1 cellular context compared by ENCODE assay signal in genomic region chr16:67935402-67936123, GRCh38.
A peak's percentile ranks its signal among the peaks of the same experiment; 100 is the strongest.
TF ChIP-seq lines count a peak whose summit lies in the region.

No MANE protein-coding gene starts in this region.

TF ChIP-seq in K562, 482 proteins besides CTCF, POLR2A, EP300 and RAD21 (continued from another document):
- TF ChIP-seq ZFP36 (IDR thresholded peaks at IDR 0.05; ENCODE audit: low read depth, low read length, partially characterized antibody) (no peak), SRSF9 (IDR thresholded peaks at IDR 0.05; ENCODE audit: borderline replicate concordance, low read depth, low read length) (no peak), CREB1 (IDR thresholded peaks at IDR 0.05) (peak; percentile 34), CREB1 (CRISPR knock-in tag; IDR thresholded peaks at IDR 0.05) (peak; percentile 47; the same call in 1 of the 2 replicates), ETS1 (conservative IDR thresholded peaks at IDR 0.05; ENCODE audit: control insufficient read depth, low read depth, low read length) (peak; percentile 75; the same call in 1 of the 2 replicates), ZBTB33 (CRISPR knock-in tag; IDR thresholded peaks at IDR 0.05) (0 out of 2 replicates have a peak, but pooled peaks have one; percentile 19), NR2C2 (CRISPR knock-in tag; IDR thresholded peaks at IDR 0.05) (peak; percentile 50; the same call in 1 of the 2 replicates), NR2C2 (tag; IDR thresholded peaks at IDR 0.05) (peak; percentile 93), TBP (optimal IDR thresholded peaks at IDR 0.05; ENCODE audit: low read depth, low read length) (peak; percentile 77), MXI1 (IDR thresholded peaks at IDR 0.05; ENCODE audit: low read depth, low read length) (peak; percentile 97), ZNF561 (CRISPR knock-in tag; conservative IDR thresholded peaks at IDR 0.05) (no peak), PHF20 (IDR thresholded peaks at IDR 0.05; ENCODE audit: partially characterized antibody) (peak; percentile 25), ZNF277 (CRISPR knock-in tag; IDR thresholded peaks at IDR 0.05; ENCODE audit: borderline replicate concordance) (no peak), ARID1B (IDR thresholded peaks at IDR 0.05) (no peak; the same call in 1 of the 2 replicates), BACH1 (tag; IDR thresholded peaks at IDR 0.05) (no peak), ZFP91 (CRISPR knock-in tag; IDR thresholded peaks at IDR 0.05) (0 out of 2 replicates have a peak, but pooled peaks have one; percentile 66), HDAC6 (IDR thresholded peaks at IDR 0.05; ENCODE audit: low read depth, low read length) (no peak), RNF219 (CRISPR knock-in tag; IDR thresholded peaks at IDR 0.05) (no peak), CBFA2T2 (conservative IDR thresholded peaks at IDR 0.05) (peak; percentile 64), HMG20A (CRISPR knock-in tag; conservative IDR thresholded peaks at IDR 0.05) (no peak), SP1 (CRISPR knock-in tag; IDR thresholded peaks at IDR 0.05) (peak; percentile 78), PKNOX1 (IDR thresholded peaks at IDR 0.05) (peak; percentile 98), PCBP1 (IDR thresholded peaks at IDR 0.05; ENCODE audit: low read depth, low read length, poor library complexity, severe bottlenecking) (no peak), SOX6 (IDR thresholded peaks at IDR 0.05) (no peak), GABPA (tag; conservative IDR thresholded peaks at IDR 0.05; ENCODE audit: low read depth) (peak; percentile 94), ZBTB9 (CRISPR knock-in tag; IDR thresholded peaks at IDR 0.05) (peak; percentile 14; the same call in 1 of the 2 replicates), ARID3B (CRISPR knock-in tag; IDR thresholded peaks at IDR 0.05; ENCODE audit: borderline replicate concordance) (0 out of 2 replicates have a peak, but pooled peaks have one; percentile 9), ZC3H4 (CRISPR knock-in tag; IDR thresholded peaks at IDR 0.05; ENCODE audit: borderline replicate concordance) (no peak), NKRF (IDR thresholded peaks at IDR 0.05; ENCODE audit: borderline replicate concordance) (peak; percentile 97), MEIS2 (IDR thresholded peaks at IDR 0.05; ENCODE audit: partially characterized antibody) (peak; percentile 80), ELF4 (CRISPR knock-in tag; IDR thresholded peaks at IDR 0.05) (peak; percentile 61; the same call in 1 of the 2 replicates), NFIC (IDR thresholded peaks at IDR 0.05) (peak; percentile 95), L3MBTL2 (IDR thresholded peaks at IDR 0.05) (peak; percentile 89)
TF ChIP-seq in K562: peak in this region for 141.
